Comparison of ENCODE assay signal across 15 cellular contexts in the genomic region with DNA sequence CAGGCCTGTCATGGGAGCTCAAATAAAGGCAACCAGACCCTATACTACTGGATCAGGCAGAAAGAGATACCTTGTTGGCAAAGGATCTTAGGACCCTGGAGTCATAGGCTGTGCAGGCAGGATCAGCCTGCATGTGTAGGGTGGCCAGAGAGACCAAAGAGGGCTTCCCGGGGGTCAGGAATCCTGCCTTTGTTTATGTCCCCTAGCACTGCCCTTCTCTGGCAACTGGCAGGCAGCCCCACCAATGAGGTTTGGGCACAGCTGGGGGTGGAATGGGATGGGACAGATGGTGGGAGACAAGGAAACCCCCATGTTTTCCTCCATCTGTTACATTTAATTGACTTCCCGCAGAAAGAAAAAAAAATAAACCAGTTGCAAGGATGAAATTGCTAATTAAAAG.
"Had no signal": no experiment of that assay in that cellular context is flagged by ENCODE, and none has a peak within 500 bp of the region (broad histone marks: within the 10 kb centered on the region; RNA-seq: fewer than 3 reads in every experiment).

No MANE protein-coding gene starts in this region.

- H3K27ac ChIP-seq: neutrophil, right atrium auricular region, skin epidermis, tibial artery, vagina had no signal

- H3K4me3 Mint-ChIP-seq: brain, naive B cell had no signal

- ATAC-seq: activated naive CD4-positive, alpha-beta T cell treated with anti-CD3 and anti-CD28 coated beads, Interleukin-2, amount 50 U/mL, for 72 hours; esophagus mucosa; left colon had no signal

- H3K4me1 ChIP-seq: right atrium auricular region, tibial artery, vagina had no signal

- H3K4me1 Mint-ChIP-seq: naive B cell had no signal

- H3K36me3 Mint-ChIP-seq: activated naive CD4-positive, alpha-beta T cell treated with anti-CD3 and anti-CD28 coated beads, Interleukin-2, amount 50 U/mL, for 72 hours; brain had no signal

- DNase-seq: activated CD4-positive, alpha-beta T cell treated with anti-CD3 and anti-CD28 coated beads, Interleukin-2, amount 50 U/mL, for 1 hour; activated CD4-positive, CD25-positive, alpha-beta regulatory T cell; activated effector memory CD4-positive, alpha-beta T cell treated with Interleukin-2 at 50 U/mL for 16 hours; amygdala; left colon; naive B cell; tibial artery had no signal

- H3K27me3 ChIP-seq: right atrium auricular region, vagina had no signal

- H3K36me3 ChIP-seq: neutrophil, right atrium auricular region, tibial artery, vagina had no signal

- H3K4me3 ChIP-seq: dorsolateral prefrontal cortex, right atrium auricular region, skin epidermis, tibial artery, vagina had no signal

- H3K9me3 Mint-ChIP-seq: activated naive CD4-positive, alpha-beta T cell treated with anti-CD3 and anti-CD28 coated beads, Interleukin-2, amount 50 U/mL, for 72 hours; naive B cell had no signal

- H3K9me3 ChIP-seq: neutrophil, right atrium auricular region, tibial artery, vagina had no signal
